In genomic region chr1:110460253-110461220, GRCh38 we compare ENCODE assay signal across 8 cellular contexts. TPM values are rescaled to one million over a fixed set of nuclear protein-coding genes. Genes with fewer than 3 reads are reported as not detected.
DNase-seq lines count a peak whose midpoint lies in the region; ATAC-seq and TF ChIP-seq lines count a peak whose summit lies in the region.

No MANE protein-coding gene starts in this region.

- CTCF ChIA-PET in T-cell (lab: Charles Lee): interaction anchor here (0.5 to 3.4 kb wide), 38 partner anchors 8 to 1553 kb away, joined by 3 to 65 read pairs (median 4); partner anchors contain the start of genes KCNC4 (in 1 of the 2), STRIP1 (in 1 of the 2) and WDR77 (in 1 of the 2)

- peak; percentile 97 for TF ChIP-seq CTCF in left ventricle myocardium inferior (IDR thresholded peaks at IDR 0.05; ENCODE audit: borderline replicate concordance)

- H3K36me3 Mint-ChIP-seq in T-cell: no peaks in the 10 kb centered on the region

- H3K4me1 Mint-ChIP-seq in T-cell: no peaks in the 10 kb centered on the region

- H3K9me3 Mint-ChIP-seq in T-cell: no peaks in the 10 kb centered on the region

- no peak overlapping the region for H3K9ac ChIP-seq in adipocyte (ENCODE audit: low read length)

- peaks cover 10% of the 10 kb centered on the region for H3K27me3 ChIP-seq in adipocyte (replicated peaks; ENCODE audit: control insufficient read depth, insufficient read depth, low read length)
- H3K27me3 ChIP-seq in left ventricle myocardium inferior (ENCODE audit: low read depth): peaks cover 6% of the 10 kb centered on the region

- POLR2A ChIA-PET in T-cell (lab: Charles Lee): interaction anchor here in 1 of 2 donors (0.6 to 0.8 kb wide), 2 partner anchors 257 to 440 kb away, joined by 3 read pairs; no protein-coding TSS in a partner anchor

- no peak overlapping the region for H3K27ac Mint-ChIP-seq in T-cell

- no peak overlapping the region for H3K4me3 ChIP-seq in adipocyte (ENCODE audit: low read length)
- no peak overlapping the region for H3K4me3 ChIP-seq in left ventricle myocardium inferior

- intact Hi-C loops in left ventricle myocardium inferior (cut with micrococcal nuclease): loop anchor here (2.0 to 10.0 kb wide), 3 partner anchors 46 to 253 kb away; no protein-coding TSS in a partner anchor

- DNase-seq in AG08396 (ENCODE audit: low spot score) (peak; percentile 83), NCI-H1694 treated with DMSO at 0.1 percent for 48 hours (lab: John Stamatoyannopoulos, UW) (peak; percentile 78), T-cell (peak; percentile 55 to 89 (median 78)), adipocyte (ENCODE audit: low read depth) (peak; percentile 95), left ventricle myocardium inferior (peak; percentile 59), retina (peak; percentile 90)

- H3K4me3 Mint-ChIP-seq in T-cell: no peak overlapping the region

- no peak overlapping the region for H3K27ac ChIP-seq in left ventricle myocardium inferior (replicated peaks)

- H3K9me3 ChIP-seq in adipocyte (ENCODE audit: control insufficient read depth, low read length) (no peaks in the 10 kb centered on the region), left ventricle myocardium inferior (replicated peaks) (no peaks in the 10 kb centered on the region)

- ATAC-seq in GM19324 (IDR thresholded peaks at IDR 0.05; ENCODE audit: low FRiP score, unreplicated experiment) (peak; percentile 53), T-cell (replicated peaks in 1 of 4) (peak; percentile 90 to 92 (median 91)), GM19467 (IDR thresholded peaks at IDR 0.05; ENCODE audit: unreplicated experiment) (no peak)

- H3K4me1 ChIP-seq in adipocyte (ENCODE audit: control insufficient read depth, insufficient read depth, low read length) (peaks cover 28% of the 10 kb centered on the region), left ventricle myocardium inferior (peaks cover 3% of the 10 kb centered on the region)

- H3K27me3 Mint-ChIP-seq in T-cell: peaks cover 3 to 4% of the 10 kb centered on the region in 2 donors

- H3K36me3 ChIP-seq in adipocyte (ENCODE audit: control insufficient read depth, insufficient read depth, low read length, severe bottlenecking) (no peaks in the 10 kb centered on the region), left ventricle myocardium inferior (no peaks in the 10 kb centered on the region)

RNA-seq across cellular contexts. Expression of gene PROK1, which starts 9.6 kb away (rescaled TPM):
- total RNA-seq in T-cell: under 1 TPM in 1 of 5 donors, not detected in 4; 0.20 TPM
- not detected for total RNA-seq in left ventricle myocardium inferior

RNA-seq across cellular contexts. Expression of gene LAMTOR5, which starts 53.0 kb away (rescaled TPM):
- total RNA-seq in T-cell: 10 to 100 TPM; 60.0 to 68.6 (median 67.0) TPM
- total RNA-seq in left ventricle myocardium inferior: 266 TPM

RNA-seq across cellular contexts. Expression of gene KCNA10, which starts 58.4 kb away (rescaled TPM):
- total RNA-seq in T-cell: not detected
- not detected for total RNA-seq in left ventricle myocardium inferior
